In the genomic region with DNA sequence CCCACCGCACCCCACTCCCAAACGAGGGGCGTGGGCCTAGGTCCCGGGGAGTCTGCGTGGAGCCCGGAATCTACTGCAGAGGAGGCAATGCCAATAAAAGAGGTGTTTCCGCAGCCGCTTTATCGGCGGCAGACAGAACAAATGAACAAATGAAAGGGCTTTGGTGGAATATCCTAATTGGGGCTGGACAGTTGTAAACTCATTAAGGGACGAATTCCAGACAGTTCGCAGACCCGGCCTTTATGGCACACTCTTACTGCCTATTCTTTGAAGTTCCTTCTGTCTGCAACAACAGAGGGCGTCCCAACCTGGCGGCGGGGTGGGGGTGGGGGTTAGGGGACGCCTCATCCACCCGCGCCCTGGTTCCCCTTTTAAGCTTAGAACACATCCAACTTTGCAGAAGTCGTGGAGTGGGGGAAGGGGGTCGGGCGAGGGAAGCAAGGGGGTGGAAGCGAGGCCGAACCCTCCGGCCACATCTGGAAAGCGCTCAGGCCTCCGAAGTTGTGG, we compare ENCODE assay signal across 8 cellular contexts. TPM values are rescaled to one million over a fixed set of nuclear protein-coding genes. Genes with fewer than 3 reads are reported as not detected.
DNase-seq lines count a peak whose midpoint lies in the region; ATAC-seq, FAIRE-seq and TF ChIP-seq lines count a peak whose summit lies in the region.

No MANE protein-coding gene starts in this region.

- no peak for FAIRE-seq in HepG2 (lab: Jason Lieb, UNC)

- H3K9ac ChIP-seq in HepG2 (ENCODE audit: insufficient read depth, low read depth, low read length) = peak overlapping the region; percentile 49

- WGBS in HepG2 (ENCODE audit: low lambda C conversion rate) = 36% methylated on average over 22 of the region's 27 CpGs

- POLR2A ChIA-PET in AG04449 (lab: Yijun Ruan, JAX) (interaction anchor here (0.8 to 3.5 kb wide), 7 partner anchors 10 to 1306 kb away, joined by 3 to 33 read pairs (median 5); a partner anchor contains a TSS), HepG2 (lab: Yijun Ruan, JAX) (interaction anchor here (1.0 to 1.3 kb wide), 2 partner anchors 10 to 11 kb away, joined by 3 to 10 read pairs; no protein-coding TSS in a partner anchor)

- no peak overlapping the region for H2AFZ ChIP-seq in HepG2 (ENCODE audit: low read length)

- H3K4me3 Mint-ChIP-seq in activated naive CD8-positive, alpha-beta T cell treated with anti-CD3 and anti-CD28 coated beads for 36 hours = peak overlapping the region; percentile 58
- H3K4me3 Mint-ChIP-seq in type B pancreatic cell = peak overlapping the region; percentile 83

- no peak for TF ChIP-seq EP300 in HepG2 (IDR thresholded peaks at IDR 0.05; ENCODE audit: low read depth in 2 of 2, low read length in 2 of 2)
- no peak for TF ChIP-seq EP300 in HepG2 (CRISPR knock-in tag; IDR thresholded peaks at IDR 0.05; ENCODE audit: borderline replicate concordance)

- TF ChIP-seq CTCF in AG04449 (IDR thresholded peaks at IDR 0.05; ENCODE audit: insufficient read depth, low read length, missing control alignments) (no peak), HepG2 (CRISPR knock-in tag; IDR thresholded peaks at IDR 0.05) (no peak), type B pancreatic cell (conservative IDR thresholded peaks at IDR 0.05) (no peak)

- CTCF ChIA-PET in AG04449 (lab: Yijun Ruan, JAX) (interaction anchor here (0.6 to 6.8 kb wide), 28 partner anchors 9 to 1307 kb away, joined by 3 to 117 read pairs (median 8); a partner anchor contains a TSS), HepG2 (lab: Yijun Ruan, JAX; ENCODE audit: low intra/inter-chr PET ratio, low total read pairs) (interaction anchor here (0.7 to 1.7 kb wide), 8 partner anchors 10 to 791 kb away, joined by 3 to 13 read pairs (median 7); no protein-coding TSS in a partner anchor)

- in situ Hi-C loops in HepG2 (cut with HindIII; ENCODE audit: extremely low pct_ligation_motif_present, low pct_unique_long_range_greater_than_20kb) = loop anchor here (25.0 kb wide), 1 partner anchor 1074 kb away; no protein-coding TSS in a partner anchor

- peaks cover 2 to 40% of the 10 kb centered on the region in 2 experiments for H3K27me3 ChIP-seq in HepG2 (ENCODE audit: control insufficient read depth in 1 of 2, insufficient read depth in 2 of 2, low read length in 2 of 2)

- H3K79me2 ChIP-seq in HepG2 (ENCODE audit: insufficient read depth, low read length) = no peaks in the 10 kb centered on the region

- no peak for TF ChIP-seq POLR2A in HepG2 (IDR thresholded peaks at IDR 0.05; ENCODE audit: insufficient read depth in 1 of 2, low read depth in 2 of 2, low read length in 2 of 2)

- H3K27me3 Mint-ChIP-seq in activated naive CD8-positive, alpha-beta T cell treated with anti-CD3 and anti-CD28 coated beads for 36 hours = peaks cover 92% of the 10 kb centered on the region
- H3K27me3 Mint-ChIP-seq in type B pancreatic cell = peaks cover 87% of the 10 kb centered on the region

- H3K36me3 ChIP-seq in HepG2 (replicated peaks in 1 of 2; ENCODE audit: control insufficient read depth in 1 of 2, insufficient read depth in 2 of 2, low read length in 2 of 2) = no peaks in the 10 kb centered on the region

- 0 out of 2 replicates have a peak, but pooled peaks cover 4% of the 10 kb centered on the region for H3K4me1 ChIP-seq in HepG2 (ENCODE audit: insufficient read depth, low read length)

- H3K9me3 ChIP-seq in HepG2 (ENCODE audit: low read length) = no peaks in the 10 kb centered on the region

- H3K36me3 Mint-ChIP-seq in activated naive CD8-positive, alpha-beta T cell treated with anti-CD3 and anti-CD28 coated beads for 36 hours = no peaks in the 10 kb centered on the region
- peaks cover 4% of the 10 kb centered on the region for H3K36me3 Mint-ChIP-seq in type B pancreatic cell

- peak overlapping the region; percentile 85 for H3K4me2 ChIP-seq in HepG2 (ENCODE audit: low read depth, low read length)

- H3K27ac ChIP-seq in HepG2 (ENCODE audit: extremely low read length, insufficient read depth, low read length) = no peak overlapping the region

- no peak for TF ChIP-seq RAD21 in HepG2 (CRISPR knock-in tag; IDR thresholded peaks at IDR 0.05)

- H3K4me1 Mint-ChIP-seq in activated naive CD8-positive, alpha-beta T cell treated with anti-CD3 and anti-CD28 coated beads for 36 hours = peaks cover 32% of the 10 kb centered on the region
- H3K4me1 Mint-ChIP-seq in type B pancreatic cell (ENCODE audit: unreplicated experiment) = peaks cover 18% of the 10 kb centered on the region

- no peaks in the 10 kb centered on the region for H3K9me3 Mint-ChIP-seq in activated naive CD8-positive, alpha-beta T cell treated with anti-CD3 and anti-CD28 coated beads for 36 hours
- peaks cover 5% of the 10 kb centered on the region for H3K9me3 Mint-ChIP-seq in type B pancreatic cell

- H4K20me1 ChIP-seq in HepG2 (ENCODE audit: insufficient read depth, low read length) = no peaks in the 10 kb centered on the region

- ATAC-seq in HG03439 (IDR thresholded peaks at IDR 0.05; ENCODE audit: unreplicated experiment) (peak; percentile 8), HepG2 (no peak)

- peak overlapping the region; percentile 75 for H3K4me3 ChIP-seq in AG04449 (ENCODE audit: low read depth, low read length)
- peak overlapping the region; percentile 51 to 68 (median 66); a peak in 5 of 6 replicates for H3K4me3 ChIP-seq in HepG2 (replicated peaks in 1 of 3; ENCODE audit: insufficient read depth in 1 of 3, low read depth in 2 of 3, low read length in 3 of 3)

- BruUV-seq in HepG2 (replicated peaks; lab: Mats Ljungman, UMichigan) = no TSS peak

- H3K27ac Mint-ChIP-seq in activated naive CD8-positive, alpha-beta T cell treated with anti-CD3 and anti-CD28 coated beads for 36 hours = no peak overlapping the region
- no peak overlapping the region for H3K27ac Mint-ChIP-seq in type B pancreatic cell

- intact Hi-C loops in HepG2 (cut with micrococcal nuclease; ENCODE audit: unreplicated experiment) = loop anchor here (1.0 to 5.0 kb wide), 2 partner anchors 479 to 792 kb away; no protein-coding TSS in a partner anchor

- DNase-seq in AG04449 (ENCODE audit: low read depth, low spot score) (no peak), HepG2 (ENCODE audit: low spot score) (no peak), type B pancreatic cell (ENCODE audit: extremely low spot score, unreplicated experiment) (no peak), HuH-7 (ENCODE audit: low spot score) (no peak), T1000 (lab: John Stamatoyannopoulos, UW) (no peak), NCI-H128 (lab: John Stamatoyannopoulos, UW; ENCODE audit: unreplicated experiment) (no peak)
- no peak for DNase-seq in activated naive CD8-positive, alpha-beta T cell treated with anti-CD3 and anti-CD28 coated beads for 36 hours

RNA-seq across cellular contexts. Expression of a gene that starts 4.1 kb away (rescaled TPM):
- total RNA-seq in activated naive CD8-positive, alpha-beta T cell treated with anti-CD3 and anti-CD28 coated beads for 36 hours = not detected
- total RNA-seq in HepG2 (2016; rRNA removed; fragmentation: Illumina TruSeq; extraction: Trizol) (not detected in 2 replicates), type B pancreatic cell (ENCODE audit: low replicate concordance) (0.67 and 4.1 TPM in 2 replicates)
- total RNA-seq in HepG2 (2016; cell fraction: cytosol; rRNA removed; fragmentation: Illumina TruSeq; extraction: Trizol; ENCODE audit: low read depth) = not detected in 2 replicates
- total RNA-seq in HepG2 (2016; cell fraction: insoluble cytoplasmic fraction; rRNA removed; fragmentation: Illumina TruSeq; extraction: Trizol) = not detected in 2 replicates
- not detected in 2 replicates for total RNA-seq in HepG2 (2016; cell fraction: membrane; rRNA removed; fragmentation: Illumina TruSeq; extraction: Trizol)
- not detected in 2 replicates for total RNA-seq in HepG2 (2016; cell fraction: nucleus; rRNA removed; fragmentation: Illumina TruSeq; extraction: Trizol)
- not detected in 2 replicates for polyA plus RNA-seq in HepG2 (2011; rRNA removed)
- polyA plus RNA-seq in HepG2 (2011; cell fraction: cytosol; rRNA removed) = not detected in 2 replicates
- polyA plus RNA-seq in HepG2 (2011; cell fraction: nucleus; rRNA removed) = not detected in 2 replicates
- polyA plus RNA-seq in HepG2 (2012) = not detected in 2 replicates
- not detected in 2 replicates for polyA plus RNA-seq in HepG2 (2016; cell fraction: cytosol; fragmentation: Illumina TruSeq; extraction: Trizol; ENCODE audit: low read depth)
- not detected in 2 replicates for polyA plus RNA-seq in HepG2 (2016; cell fraction: insoluble cytoplasmic fraction; fragmentation: Illumina TruSeq; extraction: Trizol; ENCODE audit: low read depth)
- polyA plus RNA-seq in HepG2 (2016; cell fraction: membrane; fragmentation: Illumina TruSeq; extraction: Trizol; ENCODE audit: low read depth) = not detected in 2 replicates
- polyA plus RNA-seq in HepG2 (2016; cell fraction: nucleus; fragmentation: Illumina TruSeq; extraction: Trizol; ENCODE audit: insufficient read depth, low read depth) = not detected in 2 replicates
- 0.51 TPM in 1 of 2 replicates, not detected in the other for polyA minus RNA-seq in HepG2 (2011; rRNA and poly(A)+ RNA removed; ENCODE audit: low replicate concordance)
- polyA minus RNA-seq in HepG2 (2011; cell fraction: cytosol; rRNA and poly(A)+ RNA removed) = not detected in 2 replicates
- not detected in 2 replicates for polyA minus RNA-seq in HepG2 (2011; cell fraction: nucleus; rRNA and poly(A)+ RNA removed)

RNA-seq across cellular contexts. Expression of a gene that starts 4.8 kb away (rescaled TPM):
- total RNA-seq in activated naive CD8-positive, alpha-beta T cell treated with anti-CD3 and anti-CD28 coated beads for 36 hours = not detected
- total RNA-seq in HepG2 (2016; rRNA removed; fragmentation: Illumina TruSeq; extraction: Trizol) (not detected in 2 replicates), type B pancreatic cell (ENCODE audit: low replicate concordance) (3.2 and 6.2 TPM in 2 replicates)
- total RNA-seq in HepG2 (2016; cell fraction: cytosol; rRNA removed; fragmentation: Illumina TruSeq; extraction: Trizol; ENCODE audit: low read depth) = not detected in 2 replicates
- total RNA-seq in HepG2 (2016; cell fraction: insoluble cytoplasmic fraction; rRNA removed; fragmentation: Illumina TruSeq; extraction: Trizol) = not detected in 2 replicates
- total RNA-seq in HepG2 (2016; cell fraction: membrane; rRNA removed; fragmentation: Illumina TruSeq; extraction: Trizol) = 0.07 and 0.15 TPM in 2 replicates
- not detected in 2 replicates for total RNA-seq in HepG2 (2016; cell fraction: nucleus; rRNA removed; fragmentation: Illumina TruSeq; extraction: Trizol)
- 0.05 and 0.10 TPM in 2 replicates for polyA plus RNA-seq in HepG2 (2011; rRNA removed)
- 0.07 and 0.13 TPM in 2 replicates for polyA plus RNA-seq in HepG2 (2011; cell fraction: cytosol; rRNA removed)
- polyA plus RNA-seq in HepG2 (2011; cell fraction: nucleus; rRNA removed) = 0.08 TPM in 1 of 2 replicates, not detected in the other
- polyA plus RNA-seq in HepG2 (2012) = 0.32 TPM in 1 of 2 replicates, not detected in the other
- polyA plus RNA-seq in HepG2 (2016; cell fraction: cytosol; fragmentation: Illumina TruSeq; extraction: Trizol; ENCODE audit: low read depth) = 0.10 TPM in 1 of 2 replicates, not detected in the other
- 0.22 and 0.31 TPM in 2 replicates for polyA plus RNA-seq in HepG2 (2016; cell fraction: insoluble cytoplasmic fraction; fragmentation: Illumina TruSeq; extraction: Trizol; ENCODE audit: low read depth)
- 0.26 and 0.30 TPM in 2 replicates for polyA plus RNA-seq in HepG2 (2016; cell fraction: membrane; fragmentation: Illumina TruSeq; extraction: Trizol; ENCODE audit: low read depth)
- not detected in 2 replicates for polyA plus RNA-seq in HepG2 (2016; cell fraction: nucleus; fragmentation: Illumina TruSeq; extraction: Trizol; ENCODE audit: insufficient read depth, low read depth)
- 0.08 and 3.8 TPM in 2 replicates for polyA minus RNA-seq in HepG2 (2011; rRNA and poly(A)+ RNA removed; ENCODE audit: low replicate concordance)
- 0.30 and 1.1 TPM in 2 replicates for polyA minus RNA-seq in HepG2 (2011; cell fraction: cytosol; rRNA and poly(A)+ RNA removed)
- not detected in 2 replicates for polyA minus RNA-seq in HepG2 (2011; cell fraction: nucleus; rRNA and poly(A)+ RNA removed)

RNA-seq across cellular contexts. Expression of a gene that starts 8.9 kb away (rescaled TPM):
- total RNA-seq in activated naive CD8-positive, alpha-beta T cell treated with anti-CD3 and anti-CD28 coated beads for 36 hours = not detected
- 2.1 and 2.9 TPM in 2 replicates for total RNA-seq in HepG2 (2016; rRNA removed; fragmentation: Illumina TruSeq; extraction: Trizol)
- 0.51 and 0.71 TPM in 2 replicates for total RNA-seq in HepG2 (2016; cell fraction: cytosol; rRNA removed; fragmentation: Illumina TruSeq; extraction: Trizol; ENCODE audit: low read depth)
- 1.7 and 2.6 TPM in 2 replicates for total RNA-seq in HepG2 (2016; cell fraction: insoluble cytoplasmic fraction; rRNA removed; fragmentation: Illumina TruSeq; extraction: Trizol)
- total RNA-seq in HepG2 (2016; cell fraction: membrane; rRNA removed; fragmentation: Illumina TruSeq; extraction: Trizol) = 1.6 and 1.9 TPM in 2 replicates
- 3.5 and 4.8 TPM in 2 replicates for total RNA-seq in HepG2 (2016; cell fraction: nucleus; rRNA removed; fragmentation: Illumina TruSeq; extraction: Trizol)
- 4.3 and 4.6 TPM in 2 replicates for polyA plus RNA-seq in HepG2 (2011; rRNA removed)
- 1.3 and 1.5 TPM in 2 replicates for polyA plus RNA-seq in HepG2 (2011; cell fraction: cytosol; rRNA removed)
- 12.3 and 16.6 TPM in 2 replicates for polyA plus RNA-seq in HepG2 (2011; cell fraction: nucleus; rRNA removed)
- polyA plus RNA-seq in HepG2 (2012) = 3.8 and 6.3 TPM in 2 replicates
- 0.74 and 0.97 TPM in 2 replicates for polyA plus RNA-seq in HepG2 (2016; cell fraction: cytosol; fragmentation: Illumina TruSeq; extraction: Trizol; ENCODE audit: low read depth)
- 4.9 and 6.7 TPM in 2 replicates for polyA plus RNA-seq in HepG2 (2016; cell fraction: insoluble cytoplasmic fraction; fragmentation: Illumina TruSeq; extraction: Trizol; ENCODE audit: low read depth)
- polyA plus RNA-seq in HepG2 (2016; cell fraction: membrane; fragmentation: Illumina TruSeq; extraction: Trizol; ENCODE audit: low read depth) = 3.4 TPM in 2 replicates
- 26.3 and 26.9 TPM in 2 replicates for polyA plus RNA-seq in HepG2 (2016; cell fraction: nucleus; fragmentation: Illumina TruSeq; extraction: Trizol; ENCODE audit: insufficient read depth, low read depth)
- 1.7 TPM in 1 of 2 replicates, not detected in the other for polyA minus RNA-seq in HepG2 (2011; rRNA and poly(A)+ RNA removed; ENCODE audit: low replicate concordance)
- polyA minus RNA-seq in HepG2 (2011; cell fraction: cytosol; rRNA and poly(A)+ RNA removed) = 0.88 and 1.1 TPM in 2 replicates
- 2.2 and 4.6 TPM in 2 replicates for polyA minus RNA-seq in HepG2 (2011; cell fraction: nucleus; rRNA and poly(A)+ RNA removed)
- total RNA-seq in type B pancreatic cell (ENCODE audit: low replicate concordance) = 40.5 and 92.8 TPM in 2 replicates

RNA-seq across cellular contexts. Expression of a gene that starts 12.9 kb away (rescaled TPM):
- total RNA-seq in activated naive CD8-positive, alpha-beta T cell treated with anti-CD3 and anti-CD28 coated beads for 36 hours = not detected
- not detected in 2 replicates for total RNA-seq in HepG2 (2016; rRNA removed; fragmentation: Illumina TruSeq; extraction: Trizol)
- total RNA-seq in HepG2 (2016; cell fraction: cytosol; rRNA removed; fragmentation: Illumina TruSeq; extraction: Trizol; ENCODE audit: low read depth) = not detected in 2 replicates
- total RNA-seq in HepG2 (2016; cell fraction: insoluble cytoplasmic fraction; rRNA removed; fragmentation: Illumina TruSeq; extraction: Trizol) = not detected in 2 replicates
- total RNA-seq in HepG2 (2016; cell fraction: membrane; rRNA removed; fragmentation: Illumina TruSeq; extraction: Trizol) = not detected in 2 replicates
- total RNA-seq in HepG2 (2016; cell fraction: nucleus; rRNA removed; fragmentation: Illumina TruSeq; extraction: Trizol) = not detected in 2 replicates
- polyA plus RNA-seq in HepG2 (2011; rRNA removed) = 0.03 TPM in 1 of 2 replicates, not detected in the other
- not detected in 2 replicates for polyA plus RNA-seq in HepG2 (2011; cell fraction: cytosol; rRNA removed)
- not detected in 2 replicates for polyA plus RNA-seq in HepG2 (2011; cell fraction: nucleus; rRNA removed)
- not detected in 2 replicates for polyA plus RNA-seq in HepG2 (2012)
- polyA plus RNA-seq in HepG2 (2016; cell fraction: cytosol; fragmentation: Illumina TruSeq; extraction: Trizol; ENCODE audit: low read depth) = not detected in 2 replicates
- polyA plus RNA-seq in HepG2 (2016; cell fraction: insoluble cytoplasmic fraction; fragmentation: Illumina TruSeq; extraction: Trizol; ENCODE audit: low read depth) = not detected in 2 replicates
- polyA plus RNA-seq in HepG2 (2016; cell fraction: membrane; fragmentation: Illumina TruSeq; extraction: Trizol; ENCODE audit: low read depth) = 0.12 TPM in 1 of 2 replicates, not detected in the other
- polyA plus RNA-seq in HepG2 (2016; cell fraction: nucleus; fragmentation: Illumina TruSeq; extraction: Trizol; ENCODE audit: insufficient read depth, low read depth) = not detected in 2 replicates
- 11.6 TPM in 1 of 2 replicates, not detected in the other for polyA minus RNA-seq in HepG2 (2011; rRNA and poly(A)+ RNA removed; ENCODE audit: low replicate concordance)
- polyA minus RNA-seq in HepG2 (2011; cell fraction: cytosol; rRNA and poly(A)+ RNA removed) = not detected in 2 replicates
- not detected in 2 replicates for polyA minus RNA-seq in HepG2 (2011; cell fraction: nucleus; rRNA and poly(A)+ RNA removed)
- total RNA-seq in type B pancreatic cell (ENCODE audit: low replicate concordance) = 0.29 and 4.9 TPM in 2 replicates

RNA-seq across cellular contexts. Expression of a gene that starts 13.7 kb away (rescaled TPM):
- not detected for total RNA-seq in activated naive CD8-positive, alpha-beta T cell treated with anti-CD3 and anti-CD28 coated beads for 36 hours
- total RNA-seq in HepG2 (2016; rRNA removed; fragmentation: Illumina TruSeq; extraction: Trizol) (0.95 and 1.3 TPM in 2 replicates), type B pancreatic cell (ENCODE audit: low replicate concordance) (4.2 and 10.9 TPM in 2 replicates)
- 0.71 TPM in 1 of 2 replicates, not detected in the other for total RNA-seq in HepG2 (2016; cell fraction: cytosol; rRNA removed; fragmentation: Illumina TruSeq; extraction: Trizol; ENCODE audit: low read depth)
- total RNA-seq in HepG2 (2016; cell fraction: insoluble cytoplasmic fraction; rRNA removed; fragmentation: Illumina TruSeq; extraction: Trizol) = 0.79 and 1.2 TPM in 2 replicates
- 0.41 and 0.65 TPM in 2 replicates for total RNA-seq in HepG2 (2016; cell fraction: membrane; rRNA removed; fragmentation: Illumina TruSeq; extraction: Trizol)
- total RNA-seq in HepG2 (2016; cell fraction: nucleus; rRNA removed; fragmentation: Illumina TruSeq; extraction: Trizol) = 1.1 and 3.7 TPM in 2 replicates
- 0.68 and 1.5 TPM in 2 replicates for polyA plus RNA-seq in HepG2 (2011; rRNA removed)
- polyA plus RNA-seq in HepG2 (2011; cell fraction: cytosol; rRNA removed) = 0.38 and 0.74 TPM in 2 replicates
- 4.3 and 4.7 TPM in 2 replicates for polyA plus RNA-seq in HepG2 (2011; cell fraction: nucleus; rRNA removed)
- polyA plus RNA-seq in HepG2 (2012) = 0.47 and 0.68 TPM in 2 replicates
- polyA plus RNA-seq in HepG2 (2016; cell fraction: cytosol; fragmentation: Illumina TruSeq; extraction: Trizol; ENCODE audit: low read depth) = 0.18 TPM in 1 of 2 replicates, not detected in the other
- 0.94 and 0.99 TPM in 2 replicates for polyA plus RNA-seq in HepG2 (2016; cell fraction: insoluble cytoplasmic fraction; fragmentation: Illumina TruSeq; extraction: Trizol; ENCODE audit: low read depth)
- polyA plus RNA-seq in HepG2 (2016; cell fraction: membrane; fragmentation: Illumina TruSeq; extraction: Trizol; ENCODE audit: low read depth) = 0.22 TPM in 1 of 2 replicates, not detected in the other
- polyA plus RNA-seq in HepG2 (2016; cell fraction: nucleus; fragmentation: Illumina TruSeq; extraction: Trizol; ENCODE audit: insufficient read depth, low read depth) = 3.5 and 4.1 TPM in 2 replicates
- polyA minus RNA-seq in HepG2 (2011; rRNA and poly(A)+ RNA removed; ENCODE audit: low replicate concordance) = 1.2 and 2.5 TPM in 2 replicates
- polyA minus RNA-seq in HepG2 (2011; cell fraction: cytosol; rRNA and poly(A)+ RNA removed) = 0.79 TPM in 1 of 2 replicates, not detected in the other
- 2.1 and 3.0 TPM in 2 replicates for polyA minus RNA-seq in HepG2 (2011; cell fraction: nucleus; rRNA and poly(A)+ RNA removed)
